ENCODE assay signal across 15 cellular contexts in genomic region chr13:84648069-84648640, GRCh38.
A peak's percentile ranks its signal among the peaks of the same experiment; 100 is the strongest.
DNase-seq lines count a peak whose midpoint lies in the region; ATAC-seq and TF ChIP-seq lines count a peak whose summit lies in the region.
"Had no signal": no experiment of that assay in that cellular context is flagged by ENCODE, and none has a peak within 500 bp of the region (broad histone marks: within the 10 kb centered on the region; RNA-seq: fewer than 3 reads in every experiment).

No MANE protein-coding gene starts in this region.

- no peaks in the 10 kb centered on the region for H3K36me3 ChIP-seq in SK-N-SH (replicated peaks in 1 of 2; ENCODE audit: control insufficient read depth in 1 of 2, insufficient read depth in 2 of 2, low read length in 1 of 2)
- H3K36me3 ChIP-seq: BLaER1 treated with 17β-estradiol and CSF1 and Interleukin-3, amounts not matched to agents 10 nM and 100 nM had no signal

- TF ChIP-seq EP300 in SK-N-SH (IDR thresholded peaks at IDR 0.05; ENCODE audit: borderline replicate concordance in 1 of 2, low read depth in 1 of 2, low read length in 1 of 2) = no peak

- H3K27me3 ChIP-seq in SK-N-SH (ENCODE audit: insufficient read depth) = no peaks in the 10 kb centered on the region
- H3K27me3 ChIP-seq: BLaER1 treated with 17β-estradiol and CSF1 and Interleukin-3, amounts not matched to agents 10 nM and 100 nM had no signal

- H4K20me1 ChIP-seq in SK-N-SH (ENCODE audit: insufficient read depth) = no peaks in the 10 kb centered on the region
- H4K20me1 ChIP-seq: BLaER1 treated with 17β-estradiol and CSF1 and Interleukin-3, amounts not matched to agents 10 nM and 100 nM had no signal

- DNase-seq in SK-N-SH = no peak
- DNase-seq in NCI-H526 treated with DMSO at 0.1 percent for 48 hours (lab: John Stamatoyannopoulos, UW) = peak; percentile 22
- peak; percentile 47 for DNase-seq in dedifferentiated amniotic fluid mesenchymal stem cell (ENCODE audit: extremely low spot score)
- DNase-seq in superior temporal gyrus (ENCODE audit: extremely low spot score) = peak; percentile 25
- no peak for DNase-seq in NCI-H524 (lab: John Stamatoyannopoulos, UW)
- DNase-seq in activated CD4-positive, CD25-positive, alpha-beta regulatory T cell (lab: John Stamatoyannopoulos, UW) = no peak
- DNase-seq: anterior cingulate cortex; effector CD8-positive, alpha-beta T cell; GF-D8; left cardiac atrium; RPMI8226; stimulated activated CD4-positive, alpha-beta T cell treated with anti-CD3 and anti-CD28 coated beads, Interleukin-4, amount 100 ng/mL, for 1 hour had no signal

- TF ChIP-seq RAD21 in SK-N-SH (IDR thresholded peaks at IDR 0.05; ENCODE audit: low read length) = no peak

- WGBS in SK-N-SH (ENCODE audit: low lambda C conversion rate) = 61% methylated on average over 2 of the region's 2 CpGs

- peaks cover 0 to 7% of the 10 kb centered on the region in 2 experiments; a peak in 2 of 4 replicates for H3K4me1 ChIP-seq in SK-N-SH (ENCODE audit: control insufficient read depth in 1 of 2, insufficient read depth in 2 of 2, low read depth in 1 of 2, low read length in 1 of 2)

- no peak overlapping the region for H3K4me3 ChIP-seq in SK-N-SH (ENCODE audit: low read depth in 2 of 2, low read length in 1 of 2)
- H3K4me3 ChIP-seq: BLaER1 treated with 17β-estradiol and CSF1 and Interleukin-3, amounts not matched to agents 10 nM and 100 nM had no signal

- no peaks in the 10 kb centered on the region for H3K9me2 ChIP-seq in SK-N-SH

- no peak overlapping the region for H2AFZ ChIP-seq in SK-N-SH (ENCODE audit: low read depth)

- CTCF ChIA-PET in SK-N-SH (lab: Yijun Ruan, JAX) = interaction anchor here (0.7 to 1.3 kb wide), 4 partner anchors 11 to 836 kb away, joined by 3 read pairs; no protein-coding TSS in a partner anchor

- TF ChIP-seq CTCF in SK-N-SH (IDR thresholded peaks at IDR 0.05) = peak; percentile 62

- H3K4me2 ChIP-seq in SK-N-SH = no peak overlapping the region

- no peaks in the 10 kb centered on the region for H3K9me3 ChIP-seq in SK-N-SH

- no peaks in the 10 kb centered on the region for H3K79me2 ChIP-seq in SK-N-SH (ENCODE audit: insufficient read depth)

- POLR2A ChIA-PET in SK-N-SH (lab: Yijun Ruan, JAX) = no interaction called here

- no peak overlapping the region for H3K9ac ChIP-seq in SK-N-SH

- H3F3A ChIP-seq in SK-N-SH (replicated peaks; ENCODE audit: insufficient read depth) = peaks cover 8% of the 10 kb centered on the region

- no peak for ATAC-seq in SK-N-SH treated with all-trans-retinoic acid at 6 μM for 48 hours
- ATAC-seq in GM19395 (IDR thresholded peaks at IDR 0.05; ENCODE audit: unreplicated experiment) = no peak
- ATAC-seq: left cardiac atrium had no signal

- H3K27ac ChIP-seq in SK-N-SH (ENCODE audit: low read depth in 2 of 2, low read length in 1 of 2) = no peak overlapping the region
- H3K27ac ChIP-seq: BLaER1 treated with 17β-estradiol and CSF1 and Interleukin-3, amounts not matched to agents 10 nM and 100 nM had no signal

TF ChIP-seq in SK-N-SH, 30 proteins besides CTCF, POLR2A, EP300 and RAD21:
- no peak for TF ChIP-seq FOXJ3 (CRISPR knock-in tag; IDR thresholded peaks at IDR 0.05)

TF ChIP-seq in SK-N-SH treated with all-trans-retinoic acid at 6 μM for 48 hours, 23 proteins besides CTCF, POLR2A, EP300 and RAD21:
- TF ChIP-seq ZNF70 (CRISPR knock-in tag; IDR thresholded peaks at IDR 0.05) (no peak), ZNF8 (CRISPR knock-in tag; IDR thresholded peaks at IDR 0.05) (no peak), CSDC2 (CRISPR knock-in tag; IDR thresholded peaks at IDR 0.05) (no peak), BACH2 (CRISPR knock-in tag; IDR thresholded peaks at IDR 0.05; ENCODE audit: borderline replicate concordance) (no peak), TOX (CRISPR knock-in tag; IDR thresholded peaks at IDR 0.05; ENCODE audit: borderline replicate concordance) (no peak), ESRRG (CRISPR knock-in tag; IDR thresholded peaks at IDR 0.05) (no peak), ARNTL (CRISPR knock-in tag; IDR thresholded peaks at IDR 0.05; ENCODE audit: borderline replicate concordance, low read depth) (no peak), CSRNP3 (CRISPR knock-in tag; IDR thresholded peaks at IDR 0.05) (no peak)

Comparison
In these comparisons a context has a peak if more than half of its experiments do, and no peak if none do; other contexts are left out.
1. DNase-seq: peak in NCI-H526 treated with DMSO at 0.1 percent for 48 hours (single experiment), dedifferentiated amniotic fluid mesenchymal stem cell (single experiment) and superior temporal gyrus (single experiment); none in SK-N-SH (single experiment), NCI-H524 (0 of 2) and activated CD4-positive, CD25-positive, alpha-beta regulatory T cell (0 of 4).